12 cellular contexts compared by ENCODE assay signal in genomic region chr6:28898710-28898965, GRCh38. TPM values are rescaled to one million over a fixed set of nuclear protein-coding genes. Genes with fewer than 3 reads are reported as not detected.
DNase-seq lines count a peak whose midpoint lies in the region; TF ChIP-seq lines count a peak whose summit lies in the region.
"Had no signal": no experiment of that assay in that cellular context is flagged by ENCODE, and none has a peak within 500 bp of the region (broad histone marks: within the 10 kb centered on the region; RNA-seq: fewer than 3 reads in every experiment).

No MANE protein-coding gene starts in this region.

- in situ Hi-C loops in GM23248 (cut with MboI) = no loop called here

- H3K4me2 ChIP-seq in Karpas-422 (ENCODE audit: low read depth, low read length, poor library complexity, severe bottlenecking) (peak overlapping the region; percentile 98), GM23248 (ENCODE audit: unreplicated experiment) (no peak overlapping the region)

- H3K9me3 Mint-ChIP-seq in activated CD4-positive, alpha-beta T cell treated with anti-CD3 and anti-CD28 coated beads, Interleukin-2, amount 10 ng/mL, durations not matched to agents 24 days and 14 days = no peaks in the 10 kb centered on the region
- no peaks in the 10 kb centered on the region for H3K9me3 Mint-ChIP-seq in activated naive CD8-positive, alpha-beta T cell (ENCODE audit: low read depth)
- H3K9me3 Mint-ChIP-seq in neural crest cell = peaks cover 6% of the 10 kb centered on the region

- H3K36me3 ChIP-seq in Karpas-422 (ENCODE audit: insufficient read depth, low read length) (peaks cover 26% of the 10 kb centered on the region), GM23248 (ENCODE audit: low read depth) (peaks cover 29% of the 10 kb centered on the region; the same call in 1 of the 2 replicates)

- H3K27ac ChIP-seq in Karpas-422 (ENCODE audit: low read length) = peak overlapping the region; percentile 84; the same call in 1 of the 2 replicates
- H3K27ac ChIP-seq in GM23248 = no peak overlapping the region
- H3K27ac ChIP-seq: ascending aorta had no signal

- 96 to 97% methylated on average over 2 of the region's 2 CpGs for WGBS in GM23248 (ENCODE audit: low coverage in 1 of 2, low lambda C conversion rate in 2 of 2, missing lambda C conversion rate in 2 of 2), 2 experiments

- H3K4me3 ChIP-seq in Karpas-422 (ENCODE audit: low read length) (no peak overlapping the region), GM23248 (no peak overlapping the region)

- 0 out of 2 replicates have a peak, but pooled peaks cover 4% of the 10 kb centered on the region for H4K20me1 ChIP-seq in Karpas-422 (ENCODE audit: insufficient read depth, low read depth, low read length)
- no peaks in the 10 kb centered on the region for H4K20me1 ChIP-seq in GM23248 (ENCODE audit: insufficient read depth)

- H3K9ac ChIP-seq in Karpas-422 (ENCODE audit: low read length) = 0 out of 2 replicates have a peak overlapping the region, but pooled peaks have one; percentile 86
- H3K9ac ChIP-seq in GM23248 = no peak overlapping the region

- H3K9me3 ChIP-seq in Karpas-422 (ENCODE audit: low read length) (no peaks in the 10 kb centered on the region), GM23248 (ENCODE audit: low read depth) (no peaks in the 10 kb centered on the region)
- H3K9me3 ChIP-seq: ascending aorta had no signal

- no peak overlapping the region for H3K27ac Mint-ChIP-seq in activated CD4-positive, alpha-beta T cell treated with anti-CD3 and anti-CD28 coated beads, Interleukin-2, amount 10 ng/mL, durations not matched to agents 24 days and 14 days
- H3K27ac Mint-ChIP-seq in activated naive CD8-positive, alpha-beta T cell = no peak overlapping the region
- H3K27ac Mint-ChIP-seq in neural crest cell (ENCODE audit: unreplicated experiment) = no peak overlapping the region

- intact Hi-C loops in activated CD4-positive, alpha-beta T cell treated with anti-CD3 and anti-CD28 coated beads, Interleukin-2, amount 10 ng/mL, durations not matched to agents 24 days and 14 days (cut with micrococcal nuclease) = loop anchor here (10.0 kb wide), 1 partner anchor 1424 kb away; the partner anchor contains the start of gene ZNF184

- no peak for TF ChIP-seq CTCF in neural crest cell (conservative IDR thresholded peaks at IDR 0.05)

- H2AFZ ChIP-seq in Karpas-422 (ENCODE audit: low read length) (no peak overlapping the region), GM23248 (no peak overlapping the region)

- H3K27me3 Mint-ChIP-seq in activated CD4-positive, alpha-beta T cell treated with anti-CD3 and anti-CD28 coated beads, Interleukin-2, amount 10 ng/mL, durations not matched to agents 24 days and 14 days = peaks cover 4% of the 10 kb centered on the region
- no peaks in the 10 kb centered on the region for H3K27me3 Mint-ChIP-seq in activated naive CD8-positive, alpha-beta T cell
- peaks cover 21% of the 10 kb centered on the region for H3K27me3 Mint-ChIP-seq in neural crest cell (ENCODE audit: low read depth)

- peaks cover 12% of the 10 kb centered on the region for H3K4me1 Mint-ChIP-seq in activated CD4-positive, alpha-beta T cell treated with anti-CD3 and anti-CD28 coated beads, Interleukin-2, amount 10 ng/mL, durations not matched to agents 24 days and 14 days
- peaks cover 16% of the 10 kb centered on the region for H3K4me1 Mint-ChIP-seq in activated naive CD8-positive, alpha-beta T cell (ENCODE audit: low read depth)
- H3K4me1 Mint-ChIP-seq in neural crest cell = peaks cover 24% of the 10 kb centered on the region

- peak overlapping the region; percentile 70 for H3K4me3 Mint-ChIP-seq in activated CD4-positive, alpha-beta T cell treated with anti-CD3 and anti-CD28 coated beads, Interleukin-2, amount 10 ng/mL, durations not matched to agents 24 days and 14 days
- peak overlapping the region; percentile 64 for H3K4me3 Mint-ChIP-seq in activated naive CD8-positive, alpha-beta T cell
- H3K4me3 Mint-ChIP-seq in neural crest cell = peak overlapping the region; percentile 84

- H3K9me2 ChIP-seq in Karpas-422 (replicated peaks; ENCODE audit: insufficient read depth, low read length) = no peaks in the 10 kb centered on the region
- no peaks in the 10 kb centered on the region for H3K9me2 ChIP-seq in GM23248 (ENCODE audit: insufficient read depth)

- peaks cover 75% of the 10 kb centered on the region for H3F3A ChIP-seq in GM23248 (ENCODE audit: insufficient read depth)

- H3K79me2 ChIP-seq in Karpas-422 (ENCODE audit: low read length) (no peaks in the 10 kb centered on the region), GM23248 (ENCODE audit: insufficient read depth) (no peaks in the 10 kb centered on the region)

- H3K36me3 Mint-ChIP-seq in activated CD4-positive, alpha-beta T cell treated with anti-CD3 and anti-CD28 coated beads, Interleukin-2, amount 10 ng/mL, durations not matched to agents 24 days and 14 days (ENCODE audit: low read depth) = peaks cover 35% of the 10 kb centered on the region
- H3K36me3 Mint-ChIP-seq in activated naive CD8-positive, alpha-beta T cell = peaks cover 2% of the 10 kb centered on the region
- H3K36me3 Mint-ChIP-seq in neural crest cell (ENCODE audit: low read depth) = peaks cover 19% of the 10 kb centered on the region

- no peaks in the 10 kb centered on the region for H3K27me3 ChIP-seq in Karpas-422 (ENCODE audit: low read length)
- no peaks in the 10 kb centered on the region for H3K27me3 ChIP-seq in GM23248 (replicated peaks; ENCODE audit: insufficient read depth)
- H3K27me3 ChIP-seq: ascending aorta had no signal

- no peak for DNase-seq in activated CD4-positive, alpha-beta T cell treated with anti-CD3 and anti-CD28 coated beads, Interleukin-2, amount 10 ng/mL, durations not matched to agents 24 days and 14 days
- DNase-seq in activated CD4-positive, alpha-beta T cell treated with anti-CD3 and anti-CD28 coated beads for 48 hours = no peak
- DNase-seq in Karpas-422 (peak; percentile 54), neural crest cell (ENCODE audit: low read depth, low spot score) (no peak), GM23248 (no peak), amniotic stem cell (lab: John Stamatoyannopoulos, UW) (no peak)
- no peak for DNase-seq in central memory CD4-positive, alpha-beta T cell
- DNase-seq: glutamatergic neuron; NCI-H1930; NK-92 treated with Interleukin-12 subunit alpha and Interleukin-12 subunit beta, amount 100 ng/mL, for 24 hours had no signal

- peaks cover 23% of the 10 kb centered on the region for H3K4me1 ChIP-seq in Karpas-422 (ENCODE audit: low read length)
- H3K4me1 ChIP-seq in GM23248 (ENCODE audit: insufficient read depth) = 0 out of 2 replicates have a peak, but pooled peaks cover 5% of the 10 kb centered on the region
- H3K4me1 ChIP-seq: ascending aorta had no signal

RNA-seq across cellular contexts. Expression of gene TRIM27, which starts 25.1 kb away (rescaled TPM):
- total RNA-seq in activated CD4-positive, alpha-beta T cell treated with anti-CD3 and anti-CD28 coated beads, Interleukin-2, amount 10 ng/mL, durations not matched to agents 24 days and 14 days = 64.8 and 67.3 TPM in 2 replicates
- total RNA-seq in Karpas-422 (2014; rRNA removed; shearing (Covaris generic); ENCODE audit: low replicate concordance) = 84.3 and 87.8 TPM in 2 replicates
- total RNA-seq in neural crest cell = 81.7 and 84.2 TPM in 2 replicates
- total RNA-seq in GM23248 (2014; rRNA removed; shearing (Covaris generic)) = 56.1 and 67.7 TPM in 2 replicates
- 40.2 and 42.1 TPM in 2 replicates for polyA plus RNA-seq in GM23248 (2016; fragmentation: Nextera tagmentation; extraction: Ambion mirVana)
